In the genomic region with DNA sequence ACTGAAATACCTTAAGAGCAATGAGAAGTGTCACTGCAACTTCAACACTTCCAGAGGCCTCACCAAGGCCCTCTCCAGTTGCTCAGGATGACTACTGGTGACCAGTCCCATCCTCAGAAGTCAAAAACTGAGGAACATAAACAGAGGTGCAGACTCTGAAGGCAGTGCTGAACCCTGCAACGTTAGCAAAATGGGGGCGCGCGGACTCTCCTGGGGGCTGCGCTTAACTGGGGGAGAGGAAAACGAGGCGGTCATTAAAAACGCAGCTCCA, we compare ENCODE assay signal across 8 cellular contexts. TPM values are rescaled to one million over a fixed set of nuclear protein-coding genes. Genes with fewer than 3 reads are reported as not detected.
DNase-seq lines count a peak whose midpoint lies in the region; ATAC-seq and TF ChIP-seq lines count a peak whose summit lies in the region.

No MANE protein-coding gene starts in this region.

- H3K36me3 Mint-ChIP-seq in GM23338 (ENCODE audit: low read depth): peaks cover 30% of the 10 kb centered on the region
- H3K36me3 Mint-ChIP-seq in T-helper 17 cell (ENCODE audit: low read depth): peaks cover 3% of the 10 kb centered on the region

- peak overlapping the region; percentile 98 for H3K4me2 ChIP-seq in GM23338
- H3K4me2 ChIP-seq in hepatocyte: peak overlapping the region; percentile 100

- peaks cover 51% of the 10 kb centered on the region for H3K79me2 ChIP-seq in GM23338 (replicated peaks; ENCODE audit: insufficient read depth)
- peaks cover 33% of the 10 kb centered on the region for H3K79me2 ChIP-seq in hepatocyte

- H4K20me1 ChIP-seq in GM23338 (replicated peaks; ENCODE audit: insufficient read depth): peaks cover 42% of the 10 kb centered on the region
- no peaks in the 10 kb centered on the region for H4K20me1 ChIP-seq in hepatocyte (ENCODE audit: insufficient read depth, poor library complexity, severe bottlenecking)

- DNase-seq in GM23338 (ENCODE audit: low spot score) (no peak), T-helper 17 cell (no peak), hepatocyte (ENCODE audit: low spot score) (no peak), occipital lobe (lab: John Stamatoyannopoulos, UW) (no peak), HuH-7 (ENCODE audit: low spot score) (no peak)
- DNase-seq in stimulated activated naive CD4-positive, alpha-beta T cell treated with Interleukin-2 at 50 U/mL for 16 hours (lab: John Stamatoyannopoulos, UW): no peak

- H2AFZ ChIP-seq in GM23338: peak overlapping the region; percentile 16; the same call in 1 of the 2 replicates
- peak overlapping the region; percentile 92 for H2AFZ ChIP-seq in hepatocyte

- H3K4me1 Mint-ChIP-seq in GM23338 (peaks cover 22% of the 10 kb centered on the region), T-helper 17 cell (peaks cover 17% of the 10 kb centered on the region)

- H3K4me3 ChIP-seq in GM23338 (peak overlapping the region; percentile 83), hepatocyte (peak overlapping the region; percentile 92), skeletal muscle tissue (ENCODE audit: low read length in 3 of 3) (peak overlapping the region; percentile 68 to 90 (median 89))

- no peaks in the 10 kb centered on the region for H3K9me3 Mint-ChIP-seq in GM23338

- H3K9ac ChIP-seq in skeletal muscle tissue (ENCODE audit: low read depth in 1 of 3, low read length in 3 of 3): peak overlapping the region; percentile 65 to 86 (median 70)

- no peaks in the 10 kb centered on the region for H3K36me3 ChIP-seq in GM23338 (ENCODE audit: insufficient read depth)
- no peaks in the 10 kb centered on the region for H3K36me3 ChIP-seq in hepatocyte (replicated peaks; ENCODE audit: insufficient read depth, low read depth)
- peaks cover 0 to 6% (median 2%) of the 10 kb centered on the region in 3 donors for H3K36me3 ChIP-seq in skeletal muscle tissue (ENCODE audit: control insufficient read depth in 3 of 3, insufficient read depth in 3 of 3, low read length in 3 of 3)

- H3K27me3 ChIP-seq in GM23338 (ENCODE audit: insufficient read depth) (no peaks in the 10 kb centered on the region), hepatocyte (no peaks in the 10 kb centered on the region), skeletal muscle tissue (ENCODE audit: control insufficient read depth in 3 of 3, insufficient read depth in 3 of 3, low read length in 3 of 3) (no peaks in the 10 kb centered on the region)

- H3K27me3 Mint-ChIP-seq in GM23338 (ENCODE audit: insufficient read depth, low read depth, poor library complexity) (peaks cover 7% of the 10 kb centered on the region), T-helper 17 cell (no peaks in the 10 kb centered on the region)

- H3K4me1 ChIP-seq in GM23338 (ENCODE audit: insufficient read depth): peaks cover 11% of the 10 kb centered on the region; the same call in 1 of the 2 replicates
- H3K4me1 ChIP-seq in hepatocyte (ENCODE audit: insufficient read depth): peaks cover 13% of the 10 kb centered on the region
- H3K4me1 ChIP-seq in skeletal muscle tissue (ENCODE audit: control insufficient read depth in 3 of 3, insufficient read depth in 3 of 3, low read length in 3 of 3): peaks cover 14 to 22% (median 22%) of the 10 kb centered on the region in 3 donors

- H3K9me3 ChIP-seq in T-helper 17 cell (ENCODE audit: control insufficient read depth, low read length, poor library complexity, severe bottlenecking) (no peaks in the 10 kb centered on the region), hepatocyte (ENCODE audit: low read depth) (no peaks in the 10 kb centered on the region), skeletal muscle tissue (ENCODE audit: control insufficient read depth in 3 of 3, low read length in 3 of 3) (no peaks in the 10 kb centered on the region)

- H3K4me3 Mint-ChIP-seq in GM23338: peak overlapping the region; percentile 90
- peak overlapping the region; percentile 88 for H3K4me3 Mint-ChIP-seq in T-helper 17 cell

- 4% methylated on average over 8 of the region's 8 CpGs for WGBS in hepatocyte (ENCODE audit: low lambda C conversion rate, missing lambda C conversion rate)

- TF ChIP-seq CTCF in GM23338 (conservative IDR thresholded peaks at IDR 0.05; ENCODE audit: low read depth in 2 of 2) (no peak), hepatocyte (IDR thresholded peaks at IDR 0.05; ENCODE audit: poor library complexity) (no peak)

- H3K27ac Mint-ChIP-seq in GM23338: no peak overlapping the region
- peak overlapping the region; percentile 84 for H3K27ac Mint-ChIP-seq in T-helper 17 cell

- ATAC-seq in GM23338 (no peak), T-helper 17 cell (no peak), GM21423 (IDR thresholded peaks at IDR 0.05; ENCODE audit: unreplicated experiment) (no peak)

- H3K27ac ChIP-seq in GM23338 (ENCODE audit: low read depth) (no peak overlapping the region), hepatocyte (peak overlapping the region; percentile 87), skeletal muscle tissue (ENCODE audit: low read depth, low read length) (no peak overlapping the region)

- H3K9me2 ChIP-seq in GM23338 (ENCODE audit: insufficient read depth): no peaks in the 10 kb centered on the region
- no peaks in the 10 kb centered on the region for H3K9me2 ChIP-seq in hepatocyte (replicated peaks; ENCODE audit: insufficient read depth)

- H3F3A ChIP-seq in GM23338 (replicated peaks; ENCODE audit: low read depth): no peaks in the 10 kb centered on the region

TF ChIP-seq in GM23338, 12 proteins besides CTCF, POLR2A, EP300 and RAD21:
- TF ChIP-seq CREB1 (CRISPR knock-in tag; IDR thresholded peaks at IDR 0.05; ENCODE audit: low read depth) (no peak), ZNF462 (CRISPR knock-in tag; IDR thresholded peaks at IDR 0.05) (no peak), STAT1 (IDR thresholded peaks at IDR 0.05; ENCODE audit: unreplicated experiment) (no peak), NANOG (IDR thresholded peaks at IDR 0.05; ENCODE audit: borderline replicate concordance) (no peak), ZNF331 (CRISPR knock-in tag; IDR thresholded peaks at IDR 0.05; ENCODE audit: low read depth) (no peak), POLR2AphosphoS5 (IDR thresholded peaks at IDR 0.05; ENCODE audit: low read depth) (no peak)

RNA-seq across cellular contexts. Expression of gene XXYLT1, which starts 0.9 kb away (rescaled TPM):
- 28.9 and 34.8 TPM in 2 replicates for total RNA-seq in GM23338 (2014; rRNA removed; shearing (Covaris generic))
- polyA plus RNA-seq in GM23338 (2016; fragmentation: Nextera tagmentation; extraction: Ambion mirVana): 13.5 and 14.7 TPM in 2 replicates
- total RNA-seq in T-helper 17 cell: 1 to 10 TPM; 7.6 to 7.7 TPM
- total RNA-seq in hepatocyte: 22.3 and 25.6 TPM in 2 replicates
- 15.8 and 20.9 TPM in 2 replicates for polyA plus RNA-seq in hepatocyte
- 13.6 TPM for total RNA-seq in skeletal muscle tissue
- 24.2 TPM for total RNA-seq in occipital lobe
